ENCODE assay signal across 8 cellular contexts in genomic region chr1:11924334-11925195, GRCh38. TPM values are rescaled to one million over a fixed set of nuclear protein-coding genes. Genes with fewer than 3 reads are reported as not detected.
DNase-seq lines count a peak whose midpoint lies in the region; ATAC-seq and TF ChIP-seq lines count a peak whose summit lies in the region.

No MANE protein-coding gene starts in this region.

- H4K8ac ChIP-seq in IMR-90 (ENCODE audit: low read depth in 2 of 2, low read length in 2 of 2), result no peak overlapping the region

- peaks cover 9% of the 10 kb centered on the region for H3K9me1 ChIP-seq in IMR-90 (ENCODE audit: insufficient read depth, low read length)

- H3K9me3 Mint-ChIP-seq in natural killer cell, result no peaks in the 10 kb centered on the region

- H3K27me3 ChIP-seq in IMR-90 (ENCODE audit: control insufficient read depth, insufficient read depth, low read length), result no peaks in the 10 kb centered on the region

- TF ChIP-seq POLR2A in IMR-90 (IDR thresholded peaks at IDR 0.05; ENCODE audit: low read depth, low read length), result no peak

- peaks cover 29% of the 10 kb centered on the region for H3K36me3 ChIP-seq in IMR-90 (ENCODE audit: control insufficient read depth, insufficient read depth, low read length)

- H2AFZ ChIP-seq in IMR-90 (replicated peaks; ENCODE audit: low read length, poor library complexity), result no peak overlapping the region

- H3K4me1 ChIP-seq in IMR-90 (ENCODE audit: control insufficient read depth, insufficient read depth, low read length), result peaks cover 12% of the 10 kb centered on the region

- CTCF ChIA-PET in IMR-90 (lab: Yijun Ruan, JAX), result no interaction called here

- peaks cover 35 to 41% of the 10 kb centered on the region in 2 donors for H3K4me1 Mint-ChIP-seq in natural killer cell

- no peaks in the 10 kb centered on the region for H3K9me3 ChIP-seq in IMR-90 (ENCODE audit: control insufficient read depth, insufficient read depth, low read length)

- H4K20me1 ChIP-seq in IMR-90 (ENCODE audit: insufficient read depth, low read length), result peaks cover 39% of the 10 kb centered on the region

- H3K18ac ChIP-seq in IMR-90 (ENCODE audit: low read depth, low read length), result no peak overlapping the region

- no TSS peak for BruUV-seq in IMR-90 (replicated peaks; lab: Mats Ljungman, UMichigan)

- no peak overlapping the region for H2AK5ac ChIP-seq in IMR-90 (ENCODE audit: low read depth, low read length)

- no peak overlapping the region for H2BK5ac ChIP-seq in IMR-90 (ENCODE audit: low read depth, low read length, poor library complexity, severe bottlenecking)

- H3K27ac ChIP-seq in C4-2B (peak overlapping the region; percentile 72; the same call in 1 of the 2 replicates), IMR-90 (ENCODE audit: insufficient read depth, low read length) (no peak overlapping the region; the same call in 1 of the 2 replicates), caudate nucleus (ENCODE audit: low read depth, low read length) (no peak overlapping the region)

- WGBS in IMR-90 (ENCODE audit: extremely low coverage in 2 of 2, insufficient read length in 1 of 2), 2 experiments, result 90% methylated on average over 4 of the region's 16 CpGs; no CpG with 5 or more reads in 1 of the 2 experiments

- no peak overlapping the region for H3K14ac ChIP-seq in IMR-90 (replicated peaks; ENCODE audit: low read depth, low read length)

- dilution Hi-C loops in IMR-90 (cut with HindIII; ENCODE audit: low sequenced_read_pairs, unreplicated experiment), result no loop called here

- intact Hi-C loops in IMR-90 (cut with micrococcal nuclease) (no loop called here), natural killer cell (cut with micrococcal nuclease) (no loop called here)

- peak overlapping the region; percentile 20; the same call in 1 of the 2 replicates for H3K9ac ChIP-seq in IMR-90 (ENCODE audit: low read depth, low read length)

- H3K23ac ChIP-seq in IMR-90 (ENCODE audit: low read depth, low read length), result peak overlapping the region; percentile 29; the same call in 1 of the 2 replicates

- no peak overlapping the region for H4K91ac ChIP-seq in IMR-90 (ENCODE audit: insufficient read depth, low read depth, low read length)

- no peaks in the 10 kb centered on the region for H3K27me3 Mint-ChIP-seq in natural killer cell (ENCODE audit: low read depth in 2 of 2)

- no peak overlapping the region for H2BK15ac ChIP-seq in IMR-90 (ENCODE audit: low read depth, low read length)

- no peak overlapping the region for H3K4ac ChIP-seq in IMR-90 (ENCODE audit: low read depth, low read length)

- H3K27ac Mint-ChIP-seq in natural killer cell, result peak overlapping the region; percentile 63 to 68

- H4K5ac ChIP-seq in IMR-90 (ENCODE audit: low read depth, low read length), result no peak overlapping the region

- DNase-seq in IMR-90 (no peak), cardiac fibroblast (ENCODE audit: low read depth in 2 of 2) (no peak), natural killer cell (no peak), caudate nucleus (lab: John Stamatoyannopoulos, UW) (no peak), A172 (ENCODE audit: low spot score) (no peak), NK-92 (lab: John Stamatoyannopoulos, UW; ENCODE audit: unreplicated experiment) (no peak)
- DNase-seq in activated effector memory CD4-positive, alpha-beta T cell treated with Interleukin-2 at 50 U/mL for 16 hours, result no peak

- no peak for ATAC-seq in IMR-90 (ENCODE audit: low read depth)
- ATAC-seq in natural killer cell, result no peak

- POLR2A ChIA-PET in IMR-90 (lab: Charles Lee; ENCODE audit: unreplicated experiment), result no interaction called here

- TF ChIP-seq CTCF in C4-2B (conservative IDR thresholded peaks at IDR 0.05), result no peak
- TF ChIP-seq CTCF in IMR-90 (conservative IDR thresholded peaks at IDR 0.05; ENCODE audit: low read depth, low read length), result no peak
- no peak for TF ChIP-seq CTCF in cardiac fibroblast (IDR thresholded peaks at IDR 0.05; ENCODE audit: low read depth, low read length)
- no peak for TF ChIP-seq CTCF in natural killer cell (IDR thresholded peaks at IDR 0.05)

- TF ChIP-seq RAD21 in IMR-90 (IDR thresholded peaks at IDR 0.05; ENCODE audit: low read length), result no peak

- in situ Hi-C loops in IMR-90 (cut with MboI; ENCODE audit: low sequenced_read_pairs), result no loop called here

- peak overlapping the region; percentile 86 for H3K4me3 Mint-ChIP-seq in natural killer cell

- H3K4me2 ChIP-seq in IMR-90 (ENCODE audit: low read depth, low read length), result peak overlapping the region; percentile 89

- no peak overlapping the region for H2BK120ac ChIP-seq in IMR-90 (ENCODE audit: low read depth, low read length)

- H3K4me3 ChIP-seq in IMR-90 (ENCODE audit: insufficient read depth, low read depth, low read length) (peak overlapping the region; percentile 68), cardiac fibroblast (replicated peaks in 1 of 2; ENCODE audit: low read depth in 2 of 2, low read length in 2 of 2) (peak overlapping the region; percentile 46 to 60)

- H2BK20ac ChIP-seq in IMR-90 (ENCODE audit: low read depth, low read length), result no peak overlapping the region

- no peaks in the 10 kb centered on the region for H3K36me3 Mint-ChIP-seq in natural killer cell

- H2AK9ac ChIP-seq in IMR-90 (replicated peaks; ENCODE audit: low read depth, low read length, poor library complexity), result no peak overlapping the region

- H3K79me1 ChIP-seq in IMR-90 (ENCODE audit: low read depth in 1 of 2, low read length in 2 of 2), result peaks cover 6 to 40% of the 10 kb centered on the region in 2 experiments

- no peak overlapping the region for H3K56ac ChIP-seq in IMR-90 (ENCODE audit: extremely low read depth, insufficient read depth, low read length)

TF ChIP-seq in IMR-90, 13 proteins besides CTCF, POLR2A, EP300 and RAD21:
- TF ChIP-seq CEBPB (IDR thresholded peaks at IDR 0.05; ENCODE audit: low read depth, low read length) (no peak), RFX5 (IDR thresholded peaks at IDR 0.05; ENCODE audit: low read depth, low read length) (no peak), FOS (IDR thresholded peaks at IDR 0.05; ENCODE audit: low read depth, low read length) (no peak), MXI1 (IDR thresholded peaks at IDR 0.05; ENCODE audit: borderline replicate concordance, low read depth, low read length) (no peak), SMC3 (IDR thresholded peaks at IDR 0.05; ENCODE audit: low read depth, low read length) (no peak), NFE2L2 (IDR thresholded peaks at IDR 0.05; ENCODE audit: low read depth, low read length) (no peak), BHLHE40 (IDR thresholded peaks at IDR 0.05; ENCODE audit: low read depth, low read length) (no peak), MAZ (IDR thresholded peaks at IDR 0.05; ENCODE audit: borderline replicate concordance, low read depth, low read length) (no peak), CHD1 (IDR thresholded peaks at IDR 0.05; ENCODE audit: low read depth, low read length) (no peak), RCOR1 (IDR thresholded peaks at IDR 0.05; ENCODE audit: insufficient replicate concordance, low read length) (no peak), ELK1 (IDR thresholded peaks at IDR 0.05; ENCODE audit: borderline replicate concordance, low read depth, low read length) (no peak), MAFK (IDR thresholded peaks at IDR 0.05; ENCODE audit: low read depth, low read length) (no peak)
- TF ChIP-seq, protein P1, sequence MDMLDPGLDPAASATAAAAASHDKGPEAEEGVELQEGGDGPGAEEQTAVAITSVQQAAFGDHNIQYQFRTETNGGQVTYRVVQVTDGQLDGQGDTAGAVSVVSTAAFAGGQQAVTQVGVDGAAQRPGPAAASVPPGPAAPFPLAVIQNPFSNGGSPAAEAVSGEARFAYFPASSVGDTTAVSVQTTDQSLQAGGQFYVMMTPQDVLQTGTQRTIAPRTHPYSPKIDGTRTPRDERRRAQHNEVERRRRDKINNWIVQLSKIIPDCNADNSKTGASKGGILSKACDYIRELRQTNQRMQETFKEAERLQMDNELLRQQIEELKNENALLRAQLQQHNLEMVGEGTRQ (IDR thresholded peaks at IDR 0.05; ENCODE audit: low read depth, low read length), result no peak

RNA-seq across cellular contexts. Expression of gene KIAA2013, which starts 1.7 kb away (rescaled TPM):
- total RNA-seq in IMR-90 (2012; rRNA removed), result 39.4 and 42.5 TPM in 2 replicates
- 88.1 and 100 TPM in 2 replicates for polyA plus RNA-seq in IMR-90 (2012; rRNA removed)
- 62.7 and 128 TPM in 2 replicates for polyA plus RNA-seq in IMR-90 (2012; cell fraction: cytosol; rRNA removed)
- 28.7 and 70.2 TPM in 2 replicates for polyA plus RNA-seq in IMR-90 (2012; cell fraction: nucleus; rRNA removed; ENCODE audit: low replicate concordance)
- total RNA-seq in natural killer cell, result 10 to 100 TPM; 32.0 to 44.8 (median 40.4) TPM
- 37.5 and 42.5 TPM in 2 replicates for total RNA-seq in A172 (2014; rRNA removed; shearing (Covaris generic))

RNA-seq across cellular contexts. Expression of gene PLOD1, which starts 10.0 kb away (rescaled TPM):
- 236 and 283 TPM in 2 replicates for total RNA-seq in IMR-90 (2012; rRNA removed)
- 609 and 635 TPM in 2 replicates for polyA plus RNA-seq in IMR-90 (2012; rRNA removed)
- 441 and 849 TPM in 2 replicates for polyA plus RNA-seq in IMR-90 (2012; cell fraction: cytosol; rRNA removed)
- polyA plus RNA-seq in IMR-90 (2012; cell fraction: nucleus; rRNA removed; ENCODE audit: low replicate concordance), result 284 and 520 TPM in 2 replicates
- total RNA-seq in natural killer cell, result 10 to 100 TPM; 69.8 to 80.5 (median 80.4) TPM
- total RNA-seq in A172 (2014; rRNA removed; shearing (Covaris generic)), result 58.0 and 68.4 TPM in 2 replicates

RNA-seq across cellular contexts. Expression of gene MFN2, which starts 55.7 kb away (rescaled TPM):
- 76.4 and 84.2 TPM in 2 replicates for total RNA-seq in IMR-90 (2012; rRNA removed)
- polyA plus RNA-seq in IMR-90 (2012; rRNA removed), result 51.6 and 52.8 TPM in 2 replicates
- polyA plus RNA-seq in IMR-90 (2012; cell fraction: cytosol; rRNA removed), result 33.4 and 38.2 TPM in 2 replicates
- 60.3 and 63.8 TPM in 2 replicates for polyA plus RNA-seq in IMR-90 (2012; cell fraction: nucleus; rRNA removed; ENCODE audit: low replicate concordance)
- total RNA-seq in natural killer cell, result 10 to 100 TPM; 54.7 to 65.9 (median 55.8) TPM
- total RNA-seq in A172 (2014; rRNA removed; shearing (Covaris generic)), result 51.1 and 52.2 TPM in 2 replicates
